Comparison of ENCODE assay signal across 22 cellular contexts in genomic region chr20:38180781-38181180, GRCh38.
A peak's percentile ranks its signal among the peaks of the same experiment; 100 is the strongest.
DNase-seq lines count a peak whose midpoint lies in the region; ATAC-seq and TF ChIP-seq lines count a peak whose summit lies in the region.
"Had no signal": no experiment of that assay in that cellular context is flagged by ENCODE, and none has a peak within 500 bp of the region (broad histone marks: within the 10 kb centered on the region; RNA-seq: fewer than 3 reads in every experiment).

No MANE protein-coding gene starts in this region.

- peak overlapping the region; percentile 82 for H3K27ac Mint-ChIP-seq in stimulated activated naive B cell treated with anti-CD40 and anti-IgM and Interleukin-4, amounts not matched to agents 10 μg/mL and 1 μg/mL and 100 μg/mL, for 72 hours
- no peak overlapping the region for H3K27ac Mint-ChIP-seq in effector memory CD8-positive, alpha-beta T cell
- H3K27ac Mint-ChIP-seq: activated CD8-positive, alpha-beta T cell treated with anti-CD3 and anti-CD28 coated beads, Interleukin-2, amount 10 ng/mL, durations not matched to agents 7 days and 5 days; naive B cell had no signal

- peaks cover 14% of the 10 kb centered on the region in 2 donors for H3K4me1 Mint-ChIP-seq in stimulated activated naive B cell treated with anti-CD40 and anti-IgM and Interleukin-4, amounts not matched to agents 10 μg/mL and 1 μg/mL and 100 μg/mL, for 72 hours
- no peaks in the 10 kb centered on the region for H3K4me1 Mint-ChIP-seq in effector memory CD8-positive, alpha-beta T cell (ENCODE audit: low read depth in 2 of 2)

- DNase-seq in DMS79 (lab: John Stamatoyannopoulos, UW), result peak; percentile 35
- DNase-seq in DMS79 treated with DMSO at 0.1 percent for 48 hours (lab: John Stamatoyannopoulos, UW), result no peak
- DNase-seq in NCI-H226, result peak; percentile 33
- DNase-seq in foreskin fibroblast, result peak; percentile 47 to 54
- DNase-seq in stimulated activated naive B cell treated with anti-CD40 and anti-IgM and Interleukin-4, amounts not matched to agents 10 μg/mL and 1 μg/mL and 100 μg/mL, for 72 hours, result no peak
- no peak for DNase-seq in DMS53 (lab: John Stamatoyannopoulos, UW)
- no peak for DNase-seq in effector memory CD8-positive, alpha-beta T cell
- DNase-seq: activated CD8-positive, alpha-beta T cell treated with anti-CD3 and anti-CD28 coated beads, Interleukin-2, amount 10 ng/mL, durations not matched to agents 7 days and 5 days; activated naive CD4-positive, alpha-beta T cell; AML-193; cortex of kidney; DND-41; glutamatergic neuron; naive B cell; NCI-H1436 treated with DMSO at 0.1 percent for 48 hours; NCI-H524 treated with DMSO at 0.1 percent for 48 hours; stimulated activated naive CD4-positive, alpha-beta T cell; SW 1271; testis had no signal

- ATAC-seq in stimulated activated naive B cell treated with anti-CD40 and anti-IgM and Interleukin-4, amounts not matched to agents 10 μg/mL and 1 μg/mL and 100 μg/mL, for 72 hours (replicated peaks), result no peak
- no peak for ATAC-seq in HG02840 (IDR thresholded peaks at IDR 0.05; ENCODE audit: low FRiP score, unreplicated experiment)
- no peak for ATAC-seq in effector memory CD8-positive, alpha-beta T cell (replicated peaks)
- ATAC-seq: activated CD8-positive, alpha-beta T cell treated with anti-CD3 and anti-CD28 coated beads, Interleukin-2, amount 10 ng/mL, durations not matched to agents 7 days and 5 days; Right ventricle myocardium inferior had no signal

- H3K9me3 Mint-ChIP-seq in stimulated activated naive B cell treated with anti-CD40 and anti-IgM and Interleukin-4, amounts not matched to agents 10 μg/mL and 1 μg/mL and 100 μg/mL, for 72 hours, result peaks cover 0 to 3% of the 10 kb centered on the region in 2 donors
- H3K9me3 Mint-ChIP-seq in effector memory CD8-positive, alpha-beta T cell, result no peaks in the 10 kb centered on the region
- H3K9me3 Mint-ChIP-seq: naive B cell had no signal

- TF ChIP-seq CTCF in foreskin fibroblast (IDR thresholded peaks at IDR 0.05; ENCODE audit: low read depth, low read length), result no peak

- H3K27me3 Mint-ChIP-seq in stimulated activated naive B cell treated with anti-CD40 and anti-IgM and Interleukin-4, amounts not matched to agents 10 μg/mL and 1 μg/mL and 100 μg/mL, for 72 hours, result peaks cover 22 to 39% of the 10 kb centered on the region in 2 donors
- peaks cover 39 to 63% of the 10 kb centered on the region in 2 donors for H3K27me3 Mint-ChIP-seq in effector memory CD8-positive, alpha-beta T cell

- peak overlapping the region in 1 of 2 donors; percentile 14 for H3K4me3 Mint-ChIP-seq in stimulated activated naive B cell treated with anti-CD40 and anti-IgM and Interleukin-4, amounts not matched to agents 10 μg/mL and 1 μg/mL and 100 μg/mL, for 72 hours
- no peak overlapping the region for H3K4me3 Mint-ChIP-seq in effector memory CD8-positive, alpha-beta T cell
- H3K4me3 Mint-ChIP-seq: activated CD8-positive, alpha-beta T cell treated with anti-CD3 and anti-CD28 coated beads, Interleukin-2, amount 10 ng/mL, durations not matched to agents 7 days and 5 days had no signal

- H3K36me3 Mint-ChIP-seq in stimulated activated naive B cell treated with anti-CD40 and anti-IgM and Interleukin-4, amounts not matched to agents 10 μg/mL and 1 μg/mL and 100 μg/mL, for 72 hours, result peaks cover 0 to 2% of the 10 kb centered on the region in 2 donors
- no peaks in the 10 kb centered on the region for H3K36me3 Mint-ChIP-seq in effector memory CD8-positive, alpha-beta T cell (ENCODE audit: insufficient read depth)
- H3K36me3 Mint-ChIP-seq: naive B cell had no signal

- H3K4me3 ChIP-seq in foreskin fibroblast (ENCODE audit: low read depth in 1 of 2, low read length in 2 of 2), result no peak overlapping the region
- H3K4me3 ChIP-seq: cardiac muscle cell, testis had no signal

Comparison
In these comparisons a context has a peak if more than half of its experiments do, and no peak if none do; other contexts are left out.
1. DNase-seq: peak in DMS79 (single experiment), NCI-H226 (single experiment) and foreskin fibroblast (2 of 2); none in DMS79 treated with DMSO at 0.1 percent for 48 hours (single experiment), stimulated activated naive B cell treated with anti-CD40 and anti-IgM and Interleukin-4, amounts not matched to agents 10 μg/mL and 1 μg/mL and 100 μg/mL, for 72 hours (single experiment), DMS53 (single experiment) and effector memory CD8-positive, alpha-beta T cell (0 of 3).